1 cellular context compared by ENCODE assay signal in the genomic region with DNA sequence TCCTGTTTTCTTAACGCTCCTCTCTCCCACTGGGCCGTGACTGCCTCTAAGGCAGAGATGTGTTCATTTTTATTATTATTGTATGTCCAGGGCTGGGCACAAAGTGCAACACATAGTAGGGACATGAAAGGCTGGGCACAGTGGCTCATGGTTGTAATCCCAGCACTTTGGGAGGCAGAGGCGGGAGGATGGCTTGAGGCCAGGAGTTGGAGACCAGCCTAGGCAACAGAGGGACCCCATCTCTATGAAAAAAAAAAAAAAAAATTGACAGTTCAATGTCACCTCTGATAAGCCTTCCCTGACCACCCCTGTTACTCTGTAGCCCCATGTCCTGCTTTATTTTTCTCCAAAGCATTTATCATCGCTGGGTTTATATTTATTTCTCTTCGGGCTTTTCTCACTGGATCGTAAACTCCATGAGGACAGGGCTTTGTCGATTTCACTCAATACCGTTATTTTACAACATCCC.
A peak's percentile ranks its signal among the peaks of the same experiment; 100 is the strongest.
TF ChIP-seq lines count a peak whose summit lies in the region.

No MANE protein-coding gene starts in this region.

TF ChIP-seq in K562, 482 proteins besides CTCF, POLR2A, EP300 and RAD21 (continued from another document and continues in another):
- TF ChIP-seq, protein P1, sequence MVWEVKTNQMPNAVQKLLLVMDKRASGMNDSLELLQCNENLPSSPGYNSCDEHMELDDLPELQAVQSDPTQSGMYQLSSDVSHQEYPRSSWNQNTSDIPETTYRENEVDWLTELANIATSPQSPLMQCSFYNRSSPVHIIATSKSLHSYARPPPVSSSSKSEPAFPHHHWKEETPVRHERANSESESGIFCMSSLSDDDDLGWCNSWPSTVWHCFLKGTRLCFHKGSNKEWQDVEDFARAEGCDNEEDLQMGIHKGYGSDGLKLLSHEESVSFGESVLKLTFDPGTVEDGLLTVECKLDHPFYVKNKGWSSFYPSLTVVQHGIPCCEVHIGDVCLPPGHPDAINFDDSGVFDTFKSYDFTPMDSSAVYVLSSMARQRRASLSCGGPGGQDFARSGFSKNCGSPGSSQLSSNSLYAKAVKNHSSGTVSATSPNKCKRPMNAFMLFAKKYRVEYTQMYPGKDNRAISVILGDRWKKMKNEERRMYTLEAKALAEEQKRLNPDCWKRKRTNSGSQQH (CRISPR knock-in tag; IDR thresholded peaks at IDR 0.05), result no peak
- TF ChIP-seq WHSC1 (IDR thresholded peaks at IDR 0.05; ENCODE audit: low read length) (no peak), ASH1L (IDR thresholded peaks at IDR 0.05; ENCODE audit: borderline replicate concordance, low read depth, partially characterized antibody) (peak; percentile 20), PCBP2 (IDR thresholded peaks at IDR 0.05; ENCODE audit: low read depth, low read length, poor library complexity, severe bottlenecking) (no peak), ADNP (tag; IDR thresholded peaks at IDR 0.05) (peak; percentile 96), PRMT5 (CRISPR knock-in tag; IDR thresholded peaks at IDR 0.05) (no peak), TEAD1 (CRISPR knock-in tag; IDR thresholded peaks at IDR 0.05) (0 out of 4 replicates have a peak, but pooled peaks of 1 of the 2 experiments have one; percentile 5), SETDB1 (IDR thresholded peaks at IDR 0.05; ENCODE audit: low read length) (no peak), NR2C2 (CRISPR knock-in tag; IDR thresholded peaks at IDR 0.05) (no peak), NR2C2 (tag; IDR thresholded peaks at IDR 0.05) (no peak), ZKSCAN1 (IDR thresholded peaks at IDR 0.05; ENCODE audit: low read depth, low read length) (0 out of 2 replicates have a peak, but pooled peaks have one; percentile 31), ZNF217 (CRISPR knock-in tag; IDR thresholded peaks at IDR 0.05) (no peak), ZNF584 (CRISPR knock-in tag; IDR thresholded peaks at IDR 0.05; ENCODE audit: low read depth) (no peak), ZZZ3 (IDR thresholded peaks at IDR 0.05) (no peak), CC2D1A (IDR thresholded peaks at IDR 0.05) (no peak), NELFE (IDR thresholded peaks at IDR 0.05; ENCODE audit: insufficient read depth, insufficient read length) (no peak), ZBTB8A (IDR thresholded peaks at IDR 0.05; ENCODE audit: partially characterized antibody) (no peak), DNMT1 (IDR thresholded peaks at IDR 0.05) (peak; percentile 76; the same call in 1 of the 2 replicates), KLF16 (IDR thresholded peaks at IDR 0.05) (no peak), DIDO1 (tag; IDR thresholded peaks at IDR 0.05; ENCODE audit: low read depth) (no peak), POLR2AphosphoS5 (IDR thresholded peaks at IDR 0.05; ENCODE audit: control insufficient read depth, insufficient read depth, low read depth, low read length) (no peak), CBFB (CRISPR knock-in tag; IDR thresholded peaks at IDR 0.05) (no peak), SUPT5H (IDR thresholded peaks at IDR 0.05) (no peak), ZNF253 (CRISPR knock-in tag; conservative IDR thresholded peaks at IDR 0.05) (no peak), GTF2F1 (IDR thresholded peaks at IDR 0.05; ENCODE audit: low read depth, low read length) (no peak), MTA3 (IDR thresholded peaks at IDR 0.05; ENCODE audit: borderline replicate concordance) (no peak), ARID2 (IDR thresholded peaks at IDR 0.05) (no peak)
- TF ChIP-seq, protein P2, sequence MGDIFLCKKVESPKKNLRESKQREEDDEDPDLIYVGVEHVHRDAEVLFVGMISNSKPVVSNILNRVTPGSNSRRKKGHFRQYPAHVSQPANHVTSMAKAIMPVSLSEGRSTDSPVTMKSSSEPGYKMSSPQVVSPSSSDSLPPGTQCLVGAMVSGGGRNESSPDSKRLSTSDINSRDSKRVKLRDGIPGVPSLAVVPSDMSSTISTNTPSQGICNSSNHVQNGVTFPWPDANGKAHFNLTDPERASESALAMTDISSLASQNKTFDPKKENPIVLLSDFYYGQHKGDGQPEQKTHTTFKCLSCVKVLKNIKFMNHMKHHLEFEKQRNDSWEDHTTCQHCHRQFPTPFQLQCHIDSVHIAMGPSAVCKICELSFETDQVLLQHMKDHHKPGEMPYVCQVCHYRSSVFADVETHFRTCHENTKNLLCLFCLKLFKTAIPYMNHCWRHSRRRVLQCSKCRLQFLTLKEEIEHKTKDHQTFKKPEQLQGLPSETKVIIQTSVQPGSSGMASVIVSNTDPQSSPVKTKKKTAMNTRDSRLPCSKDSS (IDR thresholded peaks at IDR 0.05; ENCODE audit: low read depth, partially characterized antibody), result peak; percentile 64
- TF ChIP-seq, protein P3, sequence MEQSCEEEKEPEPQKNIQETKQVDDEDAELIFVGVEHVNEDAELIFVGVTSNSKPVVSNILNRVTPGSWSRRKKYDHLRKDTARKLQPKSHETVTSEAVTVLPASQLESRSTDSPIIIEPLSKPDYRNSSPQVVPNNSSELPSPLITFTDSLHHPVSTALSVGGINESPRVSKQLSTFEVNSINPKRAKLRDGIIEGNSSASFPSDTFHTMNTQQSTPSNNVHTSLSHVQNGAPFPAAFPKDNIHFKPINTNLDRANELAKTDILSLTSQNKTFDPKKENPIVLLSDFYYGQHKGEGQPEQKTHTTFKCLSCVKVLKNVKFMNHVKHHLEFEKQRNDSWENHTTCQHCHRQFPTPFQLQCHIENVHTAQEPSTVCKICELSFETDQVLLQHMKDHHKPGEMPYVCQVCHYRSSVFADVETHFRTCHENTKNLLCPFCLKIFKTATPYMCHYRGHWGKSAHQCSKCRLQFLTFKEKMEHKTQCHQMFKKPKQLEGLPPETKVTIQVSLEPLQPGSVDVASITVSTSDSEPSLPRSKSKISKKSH (CRISPR knock-in tag; IDR thresholded peaks at IDR 0.05), result 0 out of 2 replicates have a peak, but pooled peaks have one; percentile 40
- TF ChIP-seq, protein P4, sequence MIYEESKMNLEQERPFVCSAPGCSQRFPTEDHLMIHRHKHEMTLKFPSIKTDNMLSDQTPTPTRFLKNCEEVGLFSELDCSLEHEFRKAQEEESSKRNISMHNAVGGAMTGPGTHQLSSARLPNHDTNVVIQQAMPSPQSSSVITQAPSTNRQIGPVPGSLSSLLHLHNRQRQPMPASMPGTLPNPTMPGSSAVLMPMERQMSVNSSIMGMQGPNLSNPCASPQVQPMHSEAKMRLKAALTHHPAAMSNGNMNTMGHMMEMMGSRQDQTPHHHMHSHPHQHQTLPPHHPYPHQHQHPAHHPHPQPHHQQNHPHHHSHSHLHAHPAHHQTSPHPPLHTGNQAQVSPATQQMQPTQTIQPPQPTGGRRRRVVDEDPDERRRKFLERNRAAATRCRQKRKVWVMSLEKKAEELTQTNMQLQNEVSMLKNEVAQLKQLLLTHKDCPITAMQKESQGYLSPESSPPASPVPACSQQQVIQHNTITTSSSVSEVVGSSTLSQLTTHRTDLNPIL (CRISPR knock-in tag; IDR thresholded peaks at IDR 0.05), result no peak
- TF ChIP-seq, protein P5, sequence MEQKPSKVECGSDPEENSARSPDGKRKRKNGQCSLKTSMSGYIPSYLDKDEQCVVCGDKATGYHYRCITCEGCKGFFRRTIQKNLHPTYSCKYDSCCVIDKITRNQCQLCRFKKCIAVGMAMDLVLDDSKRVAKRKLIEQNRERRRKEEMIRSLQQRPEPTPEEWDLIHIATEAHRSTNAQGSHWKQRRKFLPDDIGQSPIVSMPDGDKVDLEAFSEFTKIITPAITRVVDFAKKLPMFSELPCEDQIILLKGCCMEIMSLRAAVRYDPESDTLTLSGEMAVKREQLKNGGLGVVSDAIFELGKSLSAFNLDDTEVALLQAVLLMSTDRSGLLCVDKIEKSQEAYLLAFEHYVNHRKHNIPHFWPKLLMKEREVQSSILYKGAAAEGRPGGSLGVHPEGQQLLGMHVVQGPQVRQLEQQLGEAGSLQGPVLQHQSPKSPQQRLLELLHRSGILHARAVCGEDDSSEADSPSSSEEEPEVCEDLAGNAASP (IDR thresholded peaks at IDR 0.05), result no peak
- TF ChIP-seq, protein P6, sequence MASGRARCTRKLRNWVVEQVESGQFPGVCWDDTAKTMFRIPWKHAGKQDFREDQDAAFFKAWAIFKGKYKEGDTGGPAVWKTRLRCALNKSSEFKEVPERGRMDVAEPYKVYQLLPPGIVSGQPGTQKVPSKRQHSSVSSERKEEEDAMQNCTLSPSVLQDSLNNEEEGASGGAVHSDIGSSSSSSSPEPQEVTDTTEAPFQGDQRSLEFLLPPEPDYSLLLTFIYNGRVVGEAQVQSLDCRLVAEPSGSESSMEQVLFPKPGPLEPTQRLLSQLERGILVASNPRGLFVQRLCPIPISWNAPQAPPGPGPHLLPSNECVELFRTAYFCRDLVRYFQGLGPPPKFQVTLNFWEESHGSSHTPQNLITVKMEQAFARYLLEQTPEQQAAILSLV (tag; IDR thresholded peaks at IDR 0.05), result peak; percentile 40; the same call in 1 of the 2 replicates
- TF ChIP-seq, protein P7, sequence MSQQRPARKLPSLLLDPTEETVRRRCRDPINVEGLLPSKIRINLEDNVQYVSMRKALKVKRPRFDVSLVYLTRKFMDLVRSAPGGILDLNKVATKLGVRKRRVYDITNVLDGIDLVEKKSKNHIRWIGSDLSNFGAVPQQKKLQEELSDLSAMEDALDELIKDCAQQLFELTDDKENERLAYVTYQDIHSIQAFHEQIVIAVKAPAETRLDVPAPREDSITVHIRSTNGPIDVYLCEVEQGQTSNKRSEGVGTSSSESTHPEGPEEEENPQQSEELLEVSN (IDR thresholded peaks at IDR 0.05; ENCODE audit: borderline replicate concordance in 1 of 2, extremely low read depth in 1 of 2, insufficient read depth in 1 of 2, insufficient read length in 1 of 2, low read depth in 1 of 2, low read length in 1 of 2, poor library complexity in 1 of 2, severe bottlenecking in 1 of 2), result no peak
- TF ChIP-seq, protein P8, sequence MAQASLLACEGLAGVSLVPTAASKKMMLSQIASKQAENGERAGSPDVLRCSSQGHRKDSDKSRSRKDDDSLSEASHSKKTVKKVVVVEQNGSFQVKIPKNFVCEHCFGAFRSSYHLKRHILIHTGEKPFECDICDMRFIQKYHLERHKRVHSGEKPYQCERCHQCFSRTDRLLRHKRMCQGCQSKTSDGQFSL (CRISPR knock-in tag; IDR thresholded peaks at IDR 0.05), result no peak
- TF ChIP-seq, protein P8 (tag; IDR thresholded peaks at IDR 0.05), result peak in 1 of 2 experiments; percentile 62; a peak in 1 of 4 replicates
- TF ChIP-seq, protein P9, sequence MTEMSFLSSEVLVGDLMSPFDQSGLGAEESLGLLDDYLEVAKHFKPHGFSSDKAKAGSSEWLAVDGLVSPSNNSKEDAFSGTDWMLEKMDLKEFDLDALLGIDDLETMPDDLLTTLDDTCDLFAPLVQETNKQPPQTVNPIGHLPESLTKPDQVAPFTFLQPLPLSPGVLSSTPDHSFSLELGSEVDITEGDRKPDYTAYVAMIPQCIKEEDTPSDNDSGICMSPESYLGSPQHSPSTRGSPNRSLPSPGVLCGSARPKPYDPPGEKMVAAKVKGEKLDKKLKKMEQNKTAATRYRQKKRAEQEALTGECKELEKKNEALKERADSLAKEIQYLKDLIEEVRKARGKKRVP (CRISPR knock-in tag; IDR thresholded peaks at IDR 0.05), result no peak
- TF ChIP-seq, protein P10, sequence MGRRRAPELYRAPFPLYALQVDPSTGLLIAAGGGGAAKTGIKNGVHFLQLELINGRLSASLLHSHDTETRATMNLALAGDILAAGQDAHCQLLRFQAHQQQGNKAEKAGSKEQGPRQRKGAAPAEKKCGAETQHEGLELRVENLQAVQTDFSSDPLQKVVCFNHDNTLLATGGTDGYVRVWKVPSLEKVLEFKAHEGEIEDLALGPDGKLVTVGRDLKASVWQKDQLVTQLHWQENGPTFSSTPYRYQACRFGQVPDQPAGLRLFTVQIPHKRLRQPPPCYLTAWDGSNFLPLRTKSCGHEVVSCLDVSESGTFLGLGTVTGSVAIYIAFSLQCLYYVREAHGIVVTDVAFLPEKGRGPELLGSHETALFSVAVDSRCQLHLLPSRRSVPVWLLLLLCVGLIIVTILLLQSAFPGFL (CRISPR knock-in tag; IDR thresholded peaks at IDR 0.05), result no peak
- TF ChIP-seq, protein P11, sequence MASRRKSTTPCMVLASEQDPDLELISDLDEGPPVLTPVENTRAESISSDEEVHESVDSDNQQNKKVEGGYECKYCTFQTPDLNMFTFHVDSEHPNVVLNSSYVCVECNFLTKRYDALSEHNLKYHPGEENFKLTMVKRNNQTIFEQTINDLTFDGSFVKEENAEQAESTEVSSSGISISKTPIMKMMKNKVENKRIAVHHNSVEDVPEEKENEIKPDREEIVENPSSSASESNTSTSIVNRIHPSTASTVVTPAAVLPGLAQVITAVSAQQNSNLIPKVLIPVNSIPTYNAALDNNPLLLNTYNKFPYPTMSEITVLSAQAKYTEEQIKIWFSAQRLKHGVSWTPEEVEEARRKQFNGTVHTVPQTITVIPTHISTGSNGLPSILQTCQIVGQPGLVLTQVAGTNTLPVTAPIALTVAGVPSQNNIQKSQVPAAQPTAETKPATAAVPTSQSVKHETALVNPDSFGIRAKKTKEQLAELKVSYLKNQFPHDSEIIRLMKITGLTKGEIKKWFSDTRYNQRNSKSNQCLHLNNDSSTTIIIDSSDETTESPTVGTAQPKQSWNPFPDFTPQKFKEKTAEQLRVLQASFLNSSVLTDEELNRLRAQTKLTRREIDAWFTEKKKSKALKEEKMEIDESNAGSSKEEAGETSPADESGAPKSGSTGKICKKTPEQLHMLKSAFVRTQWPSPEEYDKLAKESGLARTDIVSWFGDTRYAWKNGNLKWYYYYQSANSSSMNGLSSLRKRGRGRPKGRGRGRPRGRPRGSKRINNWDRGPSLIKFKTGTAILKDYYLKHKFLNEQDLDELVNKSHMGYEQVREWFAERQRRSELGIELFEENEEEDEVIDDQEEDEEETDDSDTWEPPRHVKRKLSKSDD (conservative IDR thresholded peaks at IDR 0.05; ENCODE audit: low read length), result no peak
